8 cellular contexts compared by ENCODE assay signal in genomic region chr16:10942352-10943297, GRCh38. TPM values are rescaled to one million over a fixed set of nuclear protein-coding genes. Genes with fewer than 3 reads are reported as not detected.
DNase-seq lines count a peak whose midpoint lies in the region; ATAC-seq and TF ChIP-seq lines count a peak whose summit lies in the region.

TSS of gene DEXI (minus strand) at chr16:10942468. CDS start at chr16:10942005, 463 bp downstream.

- TF ChIP-seq CTCF in right lobe of liver (IDR thresholded peaks at IDR 0.05), result peak in 3 of 4 donors; percentile 33 to 43 (median 40)

- peak within 1 kb of the TSS; percentile 85 for H3K27ac ChIP-seq in BLaER1
- peak within 1 kb of the TSS; percentile 58 to 77 (median 71) for H3K27ac ChIP-seq in right lobe of liver

- peak; percentile 62 for ATAC-seq in HG03460 (IDR thresholded peaks at IDR 0.05; ENCODE audit: unreplicated experiment)
- peak; percentile 59 to 80 (median 72) for ATAC-seq in right lobe of liver

- H3K4me3 ChIP-seq in BLaER1 (peak within 1 kb of the TSS; percentile 80), right lobe of liver (peak within 1 kb of the TSS; percentile 70 to 75 (median 73))

- DNase-seq in GM19240 (ENCODE audit: insufficient read length, low spot score), result peak; percentile 96
- peak; percentile 97 for DNase-seq in NCI-H69 (lab: John Stamatoyannopoulos, UW)
- DNase-seq in activated CD4-positive, alpha-beta T cell treated with anti-CD3 and anti-CD28 coated beads, Interleukin-2, amount 50 U/mL, for 4 hours, result peak; percentile 90 to 92
- peak; percentile 93 for DNase-seq in dermis blood vessel endothelial cell
- DNase-seq in right lobe of liver, result peak; percentile 97 to 98 (median 97)
- peak; percentile 94 to 95 for DNase-seq in stimulated activated CD4-positive, alpha-beta T cell treated with anti-CD3 and anti-CD28 coated beads, Interleukin-4, amount 100 ng/mL, for 4 hours

- H3K4me1 ChIP-seq in BLaER1, result peaks cover 82% of the 10 kb centered on the region
- H3K4me1 ChIP-seq in right lobe of liver, result peaks cover 0 to 61% (median 18%) of the 10 kb centered on the region in 4 donors

- H3K27me3 ChIP-seq in BLaER1, result no peaks in the 10 kb centered on the region
- H3K27me3 ChIP-seq in right lobe of liver, result no peaks in the 10 kb centered on the region

- H3K9me3 ChIP-seq in BLaER1 (no peaks in the 10 kb centered on the region), right lobe of liver (no peaks in the 10 kb centered on the region)

- H3K9ac ChIP-seq in BLaER1, result peak within 1 kb of the TSS; percentile 88

- intact Hi-C loops in right lobe of liver (cut with DNase I), result no loop called here

- H3K36me3 ChIP-seq in BLaER1, result no peaks in the 10 kb centered on the region
- H3K36me3 ChIP-seq in right lobe of liver, result no peaks in the 10 kb centered on the region

- 21% methylated on average over 32 of the region's 60 CpGs for WGBS in right lobe of liver (ENCODE audit: insufficient coverage, low coverage, low lambda C conversion rate, missing lambda C conversion rate)

- peaks cover 69% of the 10 kb centered on the region for H4K20me1 ChIP-seq in BLaER1

- peak within 1 kb of the TSS; percentile 99 for H3K4me2 ChIP-seq in BLaER1

- TF ChIP-seq POLR2A in right lobe of liver (IDR thresholded peaks at IDR 0.05), result peak; percentile 80

RNA-seq across cellular contexts. Expression of gene DEXI, which starts in this region (rescaled TPM):
- total RNA-seq in dermis blood vessel endothelial cell (42.8 and 65.3 TPM in 2 replicates), right lobe of liver (10 to 100 TPM; 35.8 to 93.8 (median 54.1) TPM)

Comparison
In these comparisons a context has a peak if more than half of its experiments do, and no peak if none do; other contexts are left out.
1. Peak in every context shown above with its lines: DNase-seq, ATAC-seq, H3K4me3 ChIP-seq and H3K27ac ChIP-seq.